In genomic region chr18:77013777-77014525, GRCh38 we compare ENCODE assay signal across 12 cellular contexts.
DNase-seq lines count a peak whose midpoint lies in the region; ATAC-seq and TF ChIP-seq lines count a peak whose summit lies in the region.
"Had no signal": no experiment of that assay in that cellular context is flagged by ENCODE, and none has a peak within 500 bp of the region (broad histone marks: within the 10 kb centered on the region; RNA-seq: fewer than 3 reads in every experiment).

No MANE protein-coding gene starts in this region.

- no peak overlapping the region for H3K4me3 ChIP-seq in upper lobe of left lung
- no peak overlapping the region for H3K4me3 ChIP-seq in PC-3 (ENCODE audit: low read length)
- H3K4me3 ChIP-seq: A549 had no signal

- TF ChIP-seq CTCF in neural crest cell (conservative IDR thresholded peaks at IDR 0.05) = no peak
- no peak for TF ChIP-seq CTCF in upper lobe of left lung (IDR thresholded peaks at IDR 0.05)
- no peak for TF ChIP-seq CTCF in PC-3 (conservative IDR thresholded peaks at IDR 0.05; ENCODE audit: low read depth, low read length)

- BruUV-seq in PC-3 (replicated peaks; lab: Mats Ljungman, UMichigan) = no TSS peak

- intact Hi-C loops in Right ventricle myocardium superior (cut with DNase I) = no loop called here
- intact Hi-C loops in PC-3 (cut with micrococcal nuclease) = no loop called here

- H3K79me2 ChIP-seq in PC-3 (ENCODE audit: low read length) = no peaks in the 10 kb centered on the region

- peak in 1 of 4 donors; percentile 60 for TF ChIP-seq POLR2A in upper lobe of left lung (IDR thresholded peaks at IDR 0.05)

- H3K9me3 Mint-ChIP-seq in neural crest cell = peaks cover 8% of the 10 kb centered on the region
- H3K9me3 Mint-ChIP-seq: activated B cell treated with CpG ODN at 0.5 μM for 24 hours had no signal

- H3K4me2 ChIP-seq in PC-3 (ENCODE audit: low read length) = no peak overlapping the region
- H3K4me2 ChIP-seq: A549 had no signal

- TF ChIP-seq EP300 in upper lobe of left lung (IDR thresholded peaks at IDR 0.05) = peak in 2 of 4 donors; percentile 3 to 96

- peaks cover 0 to 34% (median 16%) of the 10 kb centered on the region in 4 donors for H3K36me3 ChIP-seq in upper lobe of left lung
- H3K36me3 ChIP-seq in PC-3 (ENCODE audit: low read depth, low read length) = peaks cover 9% of the 10 kb centered on the region; the same call in 1 of the 2 replicates

- no peak overlapping the region for H3K4me3 Mint-ChIP-seq in neural crest cell
- H3K4me3 Mint-ChIP-seq: activated B cell treated with CpG ODN at 0.5 μM for 24 hours had no signal

- no peaks in the 10 kb centered on the region for H4K20me1 ChIP-seq in PC-3 (ENCODE audit: low read length)

- H3K27ac ChIP-seq in upper lobe of left lung (peak overlapping the region; percentile 64 to 92 (median 76)), PC-3 (ENCODE audit: low read length) (no peak overlapping the region)
- H3K27ac ChIP-seq: A549 had no signal

- no peaks in the 10 kb centered on the region for H3K27me3 Mint-ChIP-seq in neural crest cell (ENCODE audit: low read depth)
- H3K27me3 Mint-ChIP-seq: activated B cell treated with CpG ODN at 0.5 μM for 24 hours had no signal

- DNase-seq in NOMO-1 treated with DMSO at 0.1 percent for 48 hours (lab: John Stamatoyannopoulos, UW; ENCODE audit: unreplicated experiment) (peak; percentile 24), NOMO-1 treated with dmso at 0.1 percent for 144 hours (lab: John Stamatoyannopoulos, UW; ENCODE audit: unreplicated experiment) (no peak), Right ventricle myocardium superior (peak; percentile 73), neural crest cell (ENCODE audit: low read depth, low spot score) (no peak), upper lobe of left lung (peak in 1 of 2 donors; percentile 94), PC-3 (no peak), activated gamma-delta T cell (lab: John Stamatoyannopoulos, UW) (no peak)
- DNase-seq: activated B cell treated with CpG ODN at 0.5 μM for 24 hours, dermis blood vessel endothelial cell, NCI-H2171 treated with DMSO at 0.1 percent for 48 hours had no signal

- H3K4me1 ChIP-seq in upper lobe of left lung = peaks cover 17 to 31% (median 27%) of the 10 kb centered on the region in 4 donors
- no peaks in the 10 kb centered on the region for H3K4me1 ChIP-seq in PC-3 (ENCODE audit: insufficient read depth, low read length)
- H3K4me1 ChIP-seq: A549 had no signal

- 59 to 60% methylated on average over 18 of the region's 18 CpGs for WGBS in upper lobe of left lung, 2 donors

- no peaks in the 10 kb centered on the region for H3F3A ChIP-seq in PC-3 (ENCODE audit: low read length, unreplicated experiment)

- H3K9me3 ChIP-seq in upper lobe of left lung (no peaks in the 10 kb centered on the region), PC-3 (ENCODE audit: low read length) (no peaks in the 10 kb centered on the region)
- H3K9me3 ChIP-seq: A549 had no signal

- H3K9me2 ChIP-seq in PC-3 (replicated peaks; ENCODE audit: low read length) = no peaks in the 10 kb centered on the region

- no peak overlapping the region for H2AFZ ChIP-seq in PC-3 (ENCODE audit: low read length)

- POLR2A ChIA-PET in PC-3 (lab: Charles Lee; ENCODE audit: unreplicated experiment) = no interaction called here

- no peak overlapping the region for H3K9ac ChIP-seq in PC-3 (ENCODE audit: low read length)

- peak overlapping the region; percentile 87 for H3K27ac Mint-ChIP-seq in neural crest cell (ENCODE audit: unreplicated experiment)
- H3K27ac Mint-ChIP-seq: activated B cell treated with CpG ODN at 0.5 μM for 24 hours had no signal

- peaks cover 67% of the 10 kb centered on the region for H3K4me1 Mint-ChIP-seq in neural crest cell

- CTCF ChIA-PET in PC-3 (lab: Charles Lee) = no interaction called here

- ATAC-seq in Right ventricle myocardium superior (ENCODE audit: poor library complexity) (peak; percentile 96), upper lobe of left lung (ENCODE audit: low FRiP score in 2 of 2) (peak; percentile 85 to 87), HG03460 (IDR thresholded peaks at IDR 0.05; ENCODE audit: unreplicated experiment) (no peak), PC-3 (no peak)
- ATAC-seq: A549 had no signal

- H3K27me3 ChIP-seq in upper lobe of left lung (no peaks in the 10 kb centered on the region), PC-3 (ENCODE audit: low read length) (no peaks in the 10 kb centered on the region)

- H3K36me3 Mint-ChIP-seq in neural crest cell (ENCODE audit: low read depth) = no peaks in the 10 kb centered on the region

Comparison
In these comparisons a context has a peak if more than half of its experiments do, and no peak if none do; other contexts are left out.
1. DNase-seq: peak in NOMO-1 treated with DMSO at 0.1 percent for 48 hours (single experiment) and Right ventricle myocardium superior (single experiment); none in NOMO-1 treated with dmso at 0.1 percent for 144 hours (single experiment), neural crest cell (single experiment), PC-3 (single experiment) and activated gamma-delta T cell (single experiment).
2. ATAC-seq: peak in Right ventricle myocardium superior (single experiment) and upper lobe of left lung (2 of 2); none in HG03460 (single experiment) and PC-3 (single experiment).